ENCODE assay signal across 17 cellular contexts in the genomic region with DNA sequence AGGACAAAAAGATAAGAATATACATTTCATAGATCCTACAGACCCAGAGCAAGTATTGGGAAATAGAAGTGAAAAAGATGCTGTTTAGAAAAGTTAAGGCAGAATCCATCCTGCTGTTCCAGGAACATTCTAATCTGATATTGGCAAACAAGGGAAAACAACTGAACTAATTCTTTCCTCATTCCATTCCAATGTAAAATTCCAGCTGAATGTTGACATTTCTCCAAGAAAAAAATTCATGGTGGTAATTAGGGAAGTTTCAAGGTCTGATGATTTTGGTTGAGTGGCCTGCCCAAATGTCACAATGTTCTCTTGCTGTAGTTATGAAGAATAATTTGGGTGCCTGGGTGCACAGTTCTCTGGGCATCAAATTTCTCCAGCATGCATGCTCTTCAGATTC. TPM values are rescaled to one million over a fixed set of nuclear protein-coding genes. Genes with fewer than 3 reads are reported as not detected.
A peak's percentile ranks its signal among the peaks of the same experiment; 100 is the strongest.
DNase-seq lines count a peak whose midpoint lies in the region; ATAC-seq and TF ChIP-seq lines count a peak whose summit lies in the region.
"Had no signal": no experiment of that assay in that cellular context is flagged by ENCODE, and none has a peak within 500 bp of the region (broad histone marks: within the 10 kb centered on the region; RNA-seq: fewer than 3 reads in every experiment).

No MANE protein-coding gene starts in this region.

- ATAC-seq in GM19324 (IDR thresholded peaks at IDR 0.05; ENCODE audit: low FRiP score, unreplicated experiment) (no peak), GM21360 (IDR thresholded peaks at IDR 0.05; ENCODE audit: unreplicated experiment) (no peak)
- ATAC-seq: A549; CD8-positive, alpha-beta T cell had no signal

- H3K4me1 ChIP-seq in left ventricle myocardium inferior = no peaks in the 10 kb centered on the region
- no peaks in the 10 kb centered on the region for H3K4me1 ChIP-seq in right atrium auricular region
- H3K4me1 ChIP-seq: A549 had no signal

- H3K27me3 ChIP-seq in left ventricle myocardium inferior (ENCODE audit: low read depth) = no peaks in the 10 kb centered on the region
- H3K27me3 ChIP-seq in right atrium auricular region = no peaks in the 10 kb centered on the region

- H3K36me3 ChIP-seq in left ventricle myocardium inferior = no peaks in the 10 kb centered on the region
- H3K36me3 ChIP-seq in right atrium auricular region = no peaks in the 10 kb centered on the region

- intact Hi-C loops in left ventricle myocardium inferior (cut with micrococcal nuclease) = no loop called here

- H3K27ac ChIP-seq in left ventricle myocardium inferior (replicated peaks) (peak overlapping the region; percentile 56), right atrium auricular region (no peak overlapping the region)
- H3K27ac ChIP-seq: A549 had no signal

- DNase-seq in left ventricle myocardium inferior (no peak), right atrium auricular region (ENCODE audit: low spot score) (no peak), dedifferentiated amniotic fluid mesenchymal stem cell (ENCODE audit: extremely low spot score) (peak; percentile 22), fibroblast of pulmonary artery (ENCODE audit: low read depth) (peak; percentile 43), SW480 (ENCODE audit: low spot score) (no peak)
- DNase-seq: CD8-positive, alpha-beta T cell; COR-L47; DMS153; DMS79 treated with DMSO at 0.1 percent for 48 hours; GDM1; HCEC 1CT; HFFc6 had no signal

- H3K4me3 ChIP-seq in left ventricle myocardium inferior = no peak overlapping the region
- no peak overlapping the region for H3K4me3 ChIP-seq in right atrium auricular region
- no peak overlapping the region for H3K4me3 ChIP-seq in fibroblast of pulmonary artery (replicated peaks; ENCODE audit: low read depth, low read length)
- H3K4me3 ChIP-seq: A549 had no signal

- TF ChIP-seq CTCF in left ventricle myocardium inferior (IDR thresholded peaks at IDR 0.05; ENCODE audit: borderline replicate concordance) (no peak), right atrium auricular region (IDR thresholded peaks at IDR 0.05) (no peak), fibroblast of pulmonary artery (IDR thresholded peaks at IDR 0.05; ENCODE audit: low read length, missing control alignments) (no peak)

- H3K9me3 ChIP-seq in left ventricle myocardium inferior (replicated peaks) (peaks cover 16% of the 10 kb centered on the region), right atrium auricular region (peaks cover 0 to 4% of the 10 kb centered on the region in 2 donors)
- H3K9me3 ChIP-seq: A549 had no signal

RNA-seq across cellular contexts. Expression of gene PIP, which starts 15.2 kb away (rescaled TPM):
- total RNA-seq in left ventricle myocardium inferior = not detected
- not detected for total RNA-seq in right atrium auricular region
- total RNA-seq: CD8-positive, alpha-beta T cell; H4; HFFc6; HT1080 had no signal

RNA-seq across cellular contexts. Expression of gene TAS2R39, which starts 36.1 kb away (rescaled TPM):
- total RNA-seq in left ventricle myocardium inferior (not detected), right atrium auricular region (not detected)
- total RNA-seq: CD8-positive, alpha-beta T cell; H4; HFFc6; HT1080 had no signal

Comparison
In these comparisons a context has a peak if more than half of its experiments do, and no peak if none do; other contexts are left out.
1. DNase-seq: peak in dedifferentiated amniotic fluid mesenchymal stem cell (single experiment) and fibroblast of pulmonary artery (single experiment); none in left ventricle myocardium inferior (single experiment), right atrium auricular region (single experiment) and SW480 (single experiment).